17 cellular contexts compared by ENCODE assay signal in the genomic region with DNA sequence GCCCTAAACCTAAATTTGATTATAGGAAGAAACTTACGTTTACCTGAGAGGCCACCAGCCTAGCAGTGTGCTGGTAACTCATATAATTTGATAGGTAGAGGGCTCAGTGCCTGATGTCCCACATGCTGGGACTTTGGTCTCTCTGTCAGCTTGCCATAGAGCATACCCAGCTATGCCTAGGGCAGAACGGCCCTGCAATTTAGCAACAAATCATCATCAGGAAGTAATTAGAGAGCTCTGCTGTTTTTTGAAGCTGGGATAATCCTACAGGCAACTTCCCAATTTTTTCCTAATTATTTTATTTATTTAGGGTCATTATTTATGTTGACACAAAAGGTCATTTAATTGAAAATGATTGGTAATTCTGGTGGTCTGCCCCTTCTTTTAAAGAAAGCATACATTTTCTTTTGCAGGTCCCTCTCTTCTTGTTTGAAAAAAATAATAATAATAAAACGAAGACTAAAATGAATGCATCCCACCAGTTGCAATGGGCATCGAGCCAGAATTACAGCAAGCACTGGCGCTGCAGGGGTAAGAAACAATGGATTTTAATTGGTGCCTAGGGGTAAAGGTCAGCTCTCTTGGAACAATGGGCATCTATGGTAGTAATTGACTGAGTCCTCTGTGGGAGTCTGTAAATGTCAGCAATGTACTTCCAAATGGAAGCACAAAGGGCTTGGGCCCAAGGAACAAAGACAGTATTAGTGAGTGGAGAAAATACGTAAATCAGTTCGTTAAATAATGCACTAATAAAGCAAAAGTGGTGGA.
DNase-seq lines count a peak whose midpoint lies in the region; ATAC-seq and TF ChIP-seq lines count a peak whose summit lies in the region.
"Had no signal": no experiment of that assay in that cellular context is flagged by ENCODE, and none has a peak within 500 bp of the region (broad histone marks: within the 10 kb centered on the region; RNA-seq: fewer than 3 reads in every experiment).

No MANE protein-coding gene starts in this region.

- H2AFZ ChIP-seq in OCI-LY3 (ENCODE audit: low read depth, low read length) (no peak overlapping the region), neuronal stem cell (ENCODE audit: low read length) (no peak overlapping the region)

- TF ChIP-seq POLR2A in right lobe of liver (IDR thresholded peaks at IDR 0.05) = no peak

- H3K9me3 ChIP-seq in OCI-LY3 (ENCODE audit: insufficient read depth, low read length) = no peaks in the 10 kb centered on the region
- no peaks in the 10 kb centered on the region for H3K9me3 ChIP-seq in neuronal stem cell (replicated peaks in 1 of 2; ENCODE audit: control insufficient read depth in 2 of 2, insufficient read depth in 1 of 2, low read depth in 1 of 2, low read length in 2 of 2)
- H3K9me3 ChIP-seq in right lobe of liver = no peaks in the 10 kb centered on the region

- H3K36me3 ChIP-seq in OCI-LY3 (replicated peaks; ENCODE audit: low read depth, low read length) = no peaks in the 10 kb centered on the region
- no peaks in the 10 kb centered on the region for H3K36me3 ChIP-seq in neuronal stem cell (replicated peaks in 1 of 2; ENCODE audit: control insufficient read depth in 2 of 2, insufficient read depth in 2 of 2, low read length in 2 of 2)
- H3K36me3 ChIP-seq in right lobe of liver = no peaks in the 10 kb centered on the region

- no peak overlapping the region for H2AK5ac ChIP-seq in neuronal stem cell (ENCODE audit: low read depth, low read length)

- H3K9ac ChIP-seq in OCI-LY3 (ENCODE audit: low read length) (no peak overlapping the region), neuronal stem cell (ENCODE audit: low read depth, low read length, poor library complexity) (no peak overlapping the region)

- no peaks in the 10 kb centered on the region for H4K20me1 ChIP-seq in OCI-LY3 (ENCODE audit: insufficient read depth, low read length)

- ATAC-seq in right lobe of liver = no peak
- ATAC-seq: HCT116 had no signal

- no CpG with 5 or more reads among the region's 7 CpGs for WGBS in neuronal stem cell (ENCODE audit: extremely low coverage in 2 of 2, insufficient read length in 2 of 2, insufficient replicate concordance in 1 of 2), 2 donors
- WGBS in right lobe of liver (ENCODE audit: insufficient coverage, low coverage, low lambda C conversion rate, missing lambda C conversion rate) = 56% methylated on average over 7 of the region's 7 CpGs

- no peak overlapping the region for H3K4me3 ChIP-seq in OCI-LY3 (ENCODE audit: low read length)
- H3K4me3 ChIP-seq in neuronal stem cell (ENCODE audit: low read length in 2 of 2) = no peak overlapping the region
- H3K4me3 ChIP-seq in right lobe of liver = no peak overlapping the region

- H3K27me3 ChIP-seq in OCI-LY3 (ENCODE audit: low read depth, low read length) (no peaks in the 10 kb centered on the region), neuronal stem cell (ENCODE audit: control insufficient read depth in 3 of 3, insufficient read depth in 3 of 3, low read depth in 1 of 3, low read length in 3 of 3) (no peaks in the 10 kb centered on the region), right lobe of liver (no peaks in the 10 kb centered on the region)

- H3K79me2 ChIP-seq in OCI-LY3 (ENCODE audit: low read length) = no peaks in the 10 kb centered on the region

- H4K8ac ChIP-seq in neuronal stem cell (ENCODE audit: low read depth, low read length) = no peak overlapping the region

- intact Hi-C loops in right lobe of liver (cut with DNase I) = no loop called here

- H3K27ac ChIP-seq in OCI-LY3 (ENCODE audit: low read length) (0 out of 2 replicates have a peak overlapping the region, but pooled peaks have one; percentile 12), neuronal stem cell (replicated peaks; ENCODE audit: low read length) (peak overlapping the region; percentile 90), right lobe of liver (no peak overlapping the region)

- DNase-seq in ELF-1 (ENCODE audit: low read depth, low spot score) = peak; percentile 21
- peak; percentile 68 for DNase-seq in foreskin melanocyte
- peak; percentile 79 for DNase-seq in neuronal stem cell (ENCODE audit: low spot score)
- no peak for DNase-seq in activated gamma-delta T cell treated with Interleukin-2 at 50 U/mL for 16 hours
- no peak for DNase-seq in right lobe of liver
- no peak for DNase-seq in kidney glomerular epithelial cell (lab: John Stamatoyannopoulos, UW)
- DNase-seq in SIG-M5 treated with dmso at 0.1 percent for 504 hours (lab: John Stamatoyannopoulos, UW; ENCODE audit: unreplicated experiment) = no peak
- DNase-seq: COR-L47, DMS153, KBM-7, NCI-H1048, NCI-H1436 treated with DMSO at 0.1 percent for 48 hours, NCI-H2081, NCI-H510A, SHP77 treated with DMSO at 0.1 percent for 48 hours had no signal

- no peaks in the 10 kb centered on the region for H3K79me1 ChIP-seq in neuronal stem cell (ENCODE audit: low read depth, low read length)

- H2BK12ac ChIP-seq in neuronal stem cell (ENCODE audit: low read length) = no peak overlapping the region

- no peak overlapping the region for H3K23ac ChIP-seq in neuronal stem cell (ENCODE audit: low read depth, low read length, poor library complexity)

- H3K4ac ChIP-seq in neuronal stem cell (ENCODE audit: low read length) = no peak overlapping the region

- H2BK120ac ChIP-seq in neuronal stem cell (ENCODE audit: low read depth, low read length) = no peak overlapping the region

- H4K91ac ChIP-seq in neuronal stem cell (ENCODE audit: low read depth, low read length, poor library complexity) = no peak overlapping the region

- peak overlapping the region; percentile 61 for H3K4me2 ChIP-seq in OCI-LY3 (ENCODE audit: low read length)
- no peak overlapping the region for H3K4me2 ChIP-seq in neuronal stem cell (ENCODE audit: insufficient read depth, low read length, poor library complexity, severe bottlenecking)

- H2BK5ac ChIP-seq in neuronal stem cell (ENCODE audit: low read length) = no peak overlapping the region

- no peak overlapping the region for H2BK15ac ChIP-seq in neuronal stem cell (ENCODE audit: low read length)

- H3K18ac ChIP-seq in neuronal stem cell (ENCODE audit: low read length) = no peak overlapping the region

- TF ChIP-seq CTCF in OCI-LY3 (IDR thresholded peaks at IDR 0.05; ENCODE audit: low read depth, low read length) (no peak), right lobe of liver (IDR thresholded peaks at IDR 0.05) (no peak)

- peaks cover 14% of the 10 kb centered on the region for H3K4me1 ChIP-seq in OCI-LY3 (ENCODE audit: low read length)
- peaks cover 0 to 13% of the 10 kb centered on the region in 2 donors for H3K4me1 ChIP-seq in neuronal stem cell (ENCODE audit: control insufficient read depth in 2 of 2, insufficient read depth in 1 of 2, low read depth in 1 of 2, low read length in 2 of 2)
- H3K4me1 ChIP-seq in right lobe of liver = no peaks in the 10 kb centered on the region

- H3K14ac ChIP-seq in neuronal stem cell (ENCODE audit: low read length) = no peak overlapping the region

Comparison
In these comparisons a context has a peak if more than half of its experiments do, and no peak if none do; other contexts are left out.
1. DNase-seq: peak in ELF-1 (single experiment), foreskin melanocyte (single experiment) and neuronal stem cell (single experiment); none in activated gamma-delta T cell treated with Interleukin-2 at 50 U/mL for 16 hours (single experiment), right lobe of liver (0 of 3), kidney glomerular epithelial cell (single experiment) and SIG-M5 treated with dmso at 0.1 percent for 504 hours (single experiment).
2. H3K27ac ChIP-seq: peak in OCI-LY3 (single experiment) and neuronal stem cell (single experiment); none in right lobe of liver (0 of 3).